ENCODE assay signal across 18 cellular contexts in the genomic region with DNA sequence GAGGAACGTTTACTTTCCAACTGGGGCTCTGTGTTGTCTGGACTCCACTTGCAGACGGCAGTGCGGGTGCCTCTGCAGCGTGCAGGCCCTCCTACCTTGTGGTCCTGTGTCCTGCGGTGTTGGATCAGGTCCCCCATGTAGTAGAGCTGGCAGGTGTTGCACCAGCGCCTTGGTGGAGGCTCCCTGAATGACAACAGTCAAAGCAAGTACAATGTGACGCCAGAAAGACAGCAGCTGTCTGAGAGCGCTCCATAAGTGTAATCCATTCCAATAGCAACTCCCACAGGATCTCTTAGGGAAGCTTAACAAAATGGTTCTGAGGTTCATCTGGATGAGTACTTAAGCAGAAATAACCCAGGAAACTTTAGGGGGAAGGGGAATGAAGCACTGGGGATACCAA. TPM values are rescaled to one million over a fixed set of nuclear protein-coding genes. Genes with fewer than 3 reads are reported as not detected.
DNase-seq lines count a peak whose midpoint lies in the region; ATAC-seq, FAIRE-seq and TF ChIP-seq lines count a peak whose summit lies in the region.
"Had no signal": no experiment of that assay in that cellular context is flagged by ENCODE, and none has a peak within 500 bp of the region (broad histone marks: within the 10 kb centered on the region; RNA-seq: fewer than 3 reads in every experiment).

No MANE protein-coding gene starts in this region.

- no peak for ATAC-seq in CD8-positive, alpha-beta T cell

- peaks cover 57% of the 10 kb centered on the region for H3K36me3 Mint-ChIP-seq in CD8-positive, alpha-beta T cell

- TF ChIP-seq POLR2A in esophagus muscularis mucosa (IDR thresholded peaks at IDR 0.05; ENCODE audit: low read depth), result no peak

- peaks cover 2% of the 10 kb centered on the region for H4K20me1 ChIP-seq in osteoblast (ENCODE audit: insufficient read depth, low read length)

- H3K4me1 ChIP-seq in osteoblast (ENCODE audit: insufficient read depth, low read length) (peaks cover 8% of the 10 kb centered on the region), esophagus muscularis mucosa (no peaks in the 10 kb centered on the region)
- H3K4me1 ChIP-seq in CD8-positive, alpha-beta T cell (ENCODE audit: insufficient read depth, low read length), result no peaks in the 10 kb centered on the region
- H3K4me1 ChIP-seq: BE2C had no signal

- H3K4me1 Mint-ChIP-seq in CD8-positive, alpha-beta T cell (ENCODE audit: low read depth), result no peaks in the 10 kb centered on the region

- H3K4me2 ChIP-seq in osteoblast (ENCODE audit: insufficient read depth, low read length), result no peak overlapping the region
- H3K4me2 ChIP-seq: PC-9 had no signal

- POLR2A ChIA-PET in CD8-positive, alpha-beta T cell (lab: Charles Lee), result no interaction called here

- H3K36me3 ChIP-seq in osteoblast (ENCODE audit: insufficient read depth, low read length) (peaks cover 57% of the 10 kb centered on the region), esophagus muscularis mucosa (peaks cover 54 to 87% (median 77%) of the 10 kb centered on the region in 4 donors)
- peaks cover 22% of the 10 kb centered on the region for H3K36me3 ChIP-seq in CD8-positive, alpha-beta T cell (ENCODE audit: insufficient read depth, low read length)

- H3K27ac ChIP-seq in cingulate gyrus (ENCODE audit: low read depth, low read length) (peak overlapping the region; percentile 33), osteoblast (ENCODE audit: low read depth, low read length) (no peak overlapping the region), esophagus muscularis mucosa (replicated peaks in 1 of 4) (no peak overlapping the region)
- H3K27ac ChIP-seq in CD8-positive, alpha-beta T cell (ENCODE audit: low read depth, low read length), result no peak overlapping the region
- H3K27ac ChIP-seq: PC-9, SK-N-MC had no signal

- H3K4me3 ChIP-seq in osteoblast (ENCODE audit: insufficient read depth, low read length), result no peak overlapping the region
- no peak overlapping the region for H3K4me3 ChIP-seq in esophagus muscularis mucosa
- no peak overlapping the region for H3K4me3 ChIP-seq in CD8-positive, alpha-beta T cell (ENCODE audit: low read depth, low read length)
- H3K4me3 ChIP-seq: PC-9, SK-N-MC had no signal

- 89% methylated on average over 7 of the region's 8 CpGs for WGBS in esophagus muscularis mucosa

- intact Hi-C loops in esophagus muscularis mucosa (cut with DNase I), result no loop called here
- intact Hi-C loops in CD8-positive, alpha-beta T cell (cut with DNase I, micrococcal nuclease), result no loop called here

- no peaks in the 10 kb centered on the region for H3K27me3 Mint-ChIP-seq in CD8-positive, alpha-beta T cell (ENCODE audit: low read depth)
- H3K27me3 Mint-ChIP-seq: CD4-positive, alpha-beta memory T cell had no signal

- DNase-seq in D721Med (ENCODE audit: insufficient read length, low spot score), result peak; percentile 86
- peak; percentile 46 for DNase-seq in NCI-H1694 treated with DMSO at 0.1 percent for 48 hours (lab: John Stamatoyannopoulos, UW)
- peak; percentile 61 for DNase-seq in osteoblast (ENCODE audit: insufficient read length, low spot score, missing footprints)
- DNase-seq in esophagus muscularis mucosa (ENCODE audit: extremely low spot score), result no peak
- DNase-seq in CD8-positive, alpha-beta T cell, result no peak
- DNase-seq in NCI-H510A (lab: John Stamatoyannopoulos, UW), result no peak
- DNase-seq: BE2C; CD4-positive, alpha-beta memory T cell; DMS153; EL; GOT3; MV-4-11; NCI-H146; NCI-H69; PC-9 had no signal

- CTCF ChIA-PET in CD8-positive, alpha-beta T cell (lab: Charles Lee), result interaction anchor here (1.1 kb wide), 1 partner anchor 22 kb away, joined by 3 read pairs; no protein-coding TSS in a partner anchor

- FAIRE-seq in D721Med (lab: Jason Lieb, UNC), result no peak
- FAIRE-seq: HTR-8/SVneo had no signal

- no peaks in the 10 kb centered on the region for H3K9me3 Mint-ChIP-seq in CD8-positive, alpha-beta T cell
- H3K9me3 Mint-ChIP-seq: CD4-positive, alpha-beta memory T cell had no signal

- H3K27ac Mint-ChIP-seq in CD8-positive, alpha-beta T cell, result no peak overlapping the region

- peaks cover 7% of the 10 kb centered on the region for H3K79me2 ChIP-seq in osteoblast (ENCODE audit: insufficient read depth, low read length)

- H2AFZ ChIP-seq in osteoblast (ENCODE audit: low read length), result no peak overlapping the region
- H2AFZ ChIP-seq: PC-9 had no signal

- TF ChIP-seq CTCF in D721Med (IDR thresholded peaks at IDR 0.05; ENCODE audit: insufficient read depth, missing control alignments) (no peak), osteoblast (IDR thresholded peaks at IDR 0.05; ENCODE audit: extremely low read depth, low read depth, low read length) (no peak), esophagus muscularis mucosa (IDR thresholded peaks at IDR 0.05) (no peak)
- TF ChIP-seq CTCF in CD8-positive, alpha-beta T cell (IDR thresholded peaks at IDR 0.05), result no peak

- no peak overlapping the region for H3K4me3 Mint-ChIP-seq in CD8-positive, alpha-beta T cell
- H3K4me3 Mint-ChIP-seq: CD4-positive, alpha-beta memory T cell had no signal

- no peaks in the 10 kb centered on the region for H3K27me3 ChIP-seq in osteoblast (ENCODE audit: insufficient read depth, low read length)
- H3K27me3 ChIP-seq in esophagus muscularis mucosa, result no peaks in the 10 kb centered on the region
- no peaks in the 10 kb centered on the region for H3K27me3 ChIP-seq in CD8-positive, alpha-beta T cell (ENCODE audit: insufficient read depth, low read length)
- H3K27me3 ChIP-seq: BE2C had no signal

- no peak for TF ChIP-seq EP300 in esophagus muscularis mucosa (IDR thresholded peaks at IDR 0.05)

- H3K9me3 ChIP-seq in osteoblast (ENCODE audit: low read depth, low read length) (no peaks in the 10 kb centered on the region), esophagus muscularis mucosa (no peaks in the 10 kb centered on the region)
- no peaks in the 10 kb centered on the region for H3K9me3 ChIP-seq in CD8-positive, alpha-beta T cell (ENCODE audit: low read length)
- H3K9me3 ChIP-seq: BE2C had no signal

RNA-seq across cellular contexts. Expression of gene BBLN, which starts 9.9 kb away (rescaled TPM):
- 24.5 and 33.3 TPM in 2 replicates for total RNA-seq in osteoblast
- 100 to 1,000 TPM; 132 to 213 (median 148) TPM for total RNA-seq in esophagus muscularis mucosa
- total RNA-seq in CD8-positive, alpha-beta T cell, result 10 to 100 TPM; 56.6 to 67.4 TPM

RNA-seq across cellular contexts. Expression of gene LCN2, which starts 20.7 kb away (rescaled TPM):
- total RNA-seq in osteoblast (not detected in 2 replicates), esophagus muscularis mucosa (1 to 10 TPM in 1 of 4 donors, under 1 TPM in 1, not detected in 2; 0.83 to 6.2 TPM)
- total RNA-seq in CD8-positive, alpha-beta T cell, result not detected
- total RNA-seq: CD4-positive, alpha-beta memory T cell had no signal

RNA-seq across cellular contexts. Expression of gene CIZ1, which starts 21.4 kb away (rescaled TPM):
- total RNA-seq in osteoblast, result 33.7 and 40.1 TPM in 2 replicates
- total RNA-seq in esophagus muscularis mucosa, result 100 to 1,000 TPM in 1 of 4 donors, 10 to 100 TPM in 3; 57.5 to 110 (median 73.2) TPM
- 100 to 1,000 TPM; 109 to 116 TPM for total RNA-seq in CD8-positive, alpha-beta T cell

RNA-seq across cellular contexts. Expression of gene DNM1, which starts 33.3 kb away (rescaled TPM):
- total RNA-seq in osteoblast (3.6 and 6.5 TPM in 2 replicates), esophagus muscularis mucosa (10 to 100 TPM; 10.9 to 27.0 (median 16.8) TPM)
- total RNA-seq in CD8-positive, alpha-beta T cell, result 1 to 10 TPM; 1.4 to 1.5 TPM

RNA-seq across cellular contexts. Expression of gene PTGES2, which starts 42.4 kb away (rescaled TPM):
- total RNA-seq in osteoblast (42.7 and 50.3 TPM in 2 replicates), esophagus muscularis mucosa (10 to 100 TPM; 58.0 to 72.7 (median 60.5) TPM)
- total RNA-seq in CD8-positive, alpha-beta T cell, result 10 to 100 TPM; 38.8 to 44.6 TPM

Comparison
In these comparisons a context has a peak if more than half of its experiments do, and no peak if none do; other contexts are left out.
1. DNase-seq: peak in D721Med (single experiment), NCI-H1694 treated with DMSO at 0.1 percent for 48 hours (single experiment) and osteoblast (single experiment); none in esophagus muscularis mucosa (single experiment), CD8-positive, alpha-beta T cell (0 of 7) and NCI-H510A (single experiment).